ENCODE assay signal across 1 cellular context in genomic region chr20:63863798-63864544, GRCh38.
TF ChIP-seq lines count a peak whose summit lies in the region.

No MANE protein-coding gene starts in this region.

TF ChIP-seq in K562, 482 proteins besides CTCF, POLR2A, EP300 and RAD21 (continued from another document and continues in another):
- TF ChIP-seq GTF3C2 (IDR thresholded peaks at IDR 0.05; ENCODE audit: borderline replicate concordance, extremely low read depth, insufficient read length) (no peak), MTF1 (CRISPR knock-in tag; IDR thresholded peaks at IDR 0.05; ENCODE audit: borderline replicate concordance) (no peak), BCOR (IDR thresholded peaks at IDR 0.05) (no peak; the same call in 1 of the 2 replicates), ELF1 (tag; IDR thresholded peaks at IDR 0.05) (peak; percentile 96), NFIX (CRISPR knock-in tag; IDR thresholded peaks at IDR 0.05; ENCODE audit: low read depth) (no peak), POLR2AphosphoS5 (IDR thresholded peaks at IDR 0.05; ENCODE audit: control insufficient read depth, insufficient read depth, low read depth, low read length) (0 out of 2 replicates have a peak, but pooled peaks have one; percentile 33), PCBP1 (IDR thresholded peaks at IDR 0.05; ENCODE audit: low read depth, low read length, poor library complexity, severe bottlenecking) (no peak), JUN (IDR thresholded peaks at IDR 0.05; ENCODE audit: borderline replicate concordance, low read depth, low read length) (0 out of 2 replicates have a peak, but pooled peaks have one; percentile 4), JUN (CRISPR knock-in tag; IDR thresholded peaks at IDR 0.05; ENCODE audit: borderline replicate concordance) (no peak), NFATC3 (IDR thresholded peaks at IDR 0.05) (no peak), SMAD2 (IDR thresholded peaks at IDR 0.05; ENCODE audit: low read depth, low read length) (no peak), ARNT (IDR thresholded peaks at IDR 0.05) (no peak), ZNF707 (CRISPR knock-in tag; conservative IDR thresholded peaks at IDR 0.05) (no peak), HSF4 (CRISPR knock-in tag; IDR thresholded peaks at IDR 0.05; ENCODE audit: borderline replicate concordance) (no peak), BDP1 (IDR thresholded peaks at IDR 0.05; ENCODE audit: insufficient read depth, insufficient read length) (no peak), ZNF445 (CRISPR knock-in tag; IDR thresholded peaks at IDR 0.05; ENCODE audit: low read depth) (no peak), ZNF551 (CRISPR knock-in tag; IDR thresholded peaks at IDR 0.05) (no peak), MYC (IDR thresholded peaks at IDR 0.05; ENCODE audit: low read depth, low read length) (peak; percentile 88), MYC (CRISPR knock-in tag; IDR thresholded peaks at IDR 0.05; ENCODE audit: borderline replicate concordance, low read depth) (no peak), NRF1 (conservative IDR thresholded peaks at IDR 0.05 in 1 of 2, IDR thresholded peaks at IDR 0.05 in 1 of 2) (peak; percentile 93 to 94), TRIM28 (IDR thresholded peaks at IDR 0.05) (no peak), TFE3 (CRISPR knock-in tag; IDR thresholded peaks at IDR 0.05) (no peak), CBFB (CRISPR knock-in tag; IDR thresholded peaks at IDR 0.05) (no peak; the same call in 1 of the 2 replicates), PBX2 (CRISPR knock-in tag; IDR thresholded peaks at IDR 0.05; ENCODE audit: low read depth) (no peak), PBX2 (tag; conservative IDR thresholded peaks at IDR 0.05; ENCODE audit: low read depth) (no peak), KDM2B (CRISPR knock-in tag; IDR thresholded peaks at IDR 0.05) (no peak; the same call in 1 of the 2 replicates), PTRF (tag; IDR thresholded peaks at IDR 0.05) (no peak), MAFF (IDR thresholded peaks at IDR 0.05; ENCODE audit: low read length) (no peak), SRSF1 (IDR thresholded peaks at IDR 0.05; ENCODE audit: low read depth, low read length) (no peak), ARHGAP35 (IDR thresholded peaks at IDR 0.05; ENCODE audit: partially characterized antibody) (no peak), NCOA2 (IDR thresholded peaks at IDR 0.05; ENCODE audit: partially characterized antibody in 2 of 2) (no peak), ZNF134 (CRISPR knock-in tag; conservative IDR thresholded peaks at IDR 0.05) (no peak), WHSC1 (IDR thresholded peaks at IDR 0.05; ENCODE audit: low read length) (no peak)
- TF ChIP-seq, protein P1, sequence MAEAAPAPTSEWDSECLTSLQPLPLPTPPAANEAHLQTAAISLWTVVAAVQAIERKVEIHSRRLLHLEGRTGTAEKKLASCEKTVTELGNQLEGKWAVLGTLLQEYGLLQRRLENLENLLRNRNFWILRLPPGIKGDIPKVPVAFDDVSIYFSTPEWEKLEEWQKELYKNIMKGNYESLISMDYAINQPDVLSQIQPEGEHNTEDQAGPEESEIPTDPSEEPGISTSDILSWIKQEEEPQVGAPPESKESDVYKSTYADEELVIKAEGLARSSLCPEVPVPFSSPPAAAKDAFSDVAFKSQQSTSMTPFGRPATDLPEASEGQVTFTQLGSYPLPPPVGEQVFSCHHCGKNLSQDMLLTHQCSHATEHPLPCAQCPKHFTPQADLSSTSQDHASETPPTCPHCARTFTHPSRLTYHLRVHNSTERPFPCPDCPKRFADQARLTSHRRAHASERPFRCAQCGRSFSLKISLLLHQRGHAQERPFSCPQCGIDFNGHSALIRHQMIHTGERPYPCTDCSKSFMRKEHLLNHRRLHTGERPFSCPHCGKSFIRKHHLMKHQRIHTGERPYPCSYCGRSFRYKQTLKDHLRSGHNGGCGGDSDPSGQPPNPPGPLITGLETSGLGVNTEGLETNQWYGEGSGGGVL (CRISPR knock-in tag; IDR thresholded peaks at IDR 0.05) = no peak
- TF ChIP-seq, protein P2, sequence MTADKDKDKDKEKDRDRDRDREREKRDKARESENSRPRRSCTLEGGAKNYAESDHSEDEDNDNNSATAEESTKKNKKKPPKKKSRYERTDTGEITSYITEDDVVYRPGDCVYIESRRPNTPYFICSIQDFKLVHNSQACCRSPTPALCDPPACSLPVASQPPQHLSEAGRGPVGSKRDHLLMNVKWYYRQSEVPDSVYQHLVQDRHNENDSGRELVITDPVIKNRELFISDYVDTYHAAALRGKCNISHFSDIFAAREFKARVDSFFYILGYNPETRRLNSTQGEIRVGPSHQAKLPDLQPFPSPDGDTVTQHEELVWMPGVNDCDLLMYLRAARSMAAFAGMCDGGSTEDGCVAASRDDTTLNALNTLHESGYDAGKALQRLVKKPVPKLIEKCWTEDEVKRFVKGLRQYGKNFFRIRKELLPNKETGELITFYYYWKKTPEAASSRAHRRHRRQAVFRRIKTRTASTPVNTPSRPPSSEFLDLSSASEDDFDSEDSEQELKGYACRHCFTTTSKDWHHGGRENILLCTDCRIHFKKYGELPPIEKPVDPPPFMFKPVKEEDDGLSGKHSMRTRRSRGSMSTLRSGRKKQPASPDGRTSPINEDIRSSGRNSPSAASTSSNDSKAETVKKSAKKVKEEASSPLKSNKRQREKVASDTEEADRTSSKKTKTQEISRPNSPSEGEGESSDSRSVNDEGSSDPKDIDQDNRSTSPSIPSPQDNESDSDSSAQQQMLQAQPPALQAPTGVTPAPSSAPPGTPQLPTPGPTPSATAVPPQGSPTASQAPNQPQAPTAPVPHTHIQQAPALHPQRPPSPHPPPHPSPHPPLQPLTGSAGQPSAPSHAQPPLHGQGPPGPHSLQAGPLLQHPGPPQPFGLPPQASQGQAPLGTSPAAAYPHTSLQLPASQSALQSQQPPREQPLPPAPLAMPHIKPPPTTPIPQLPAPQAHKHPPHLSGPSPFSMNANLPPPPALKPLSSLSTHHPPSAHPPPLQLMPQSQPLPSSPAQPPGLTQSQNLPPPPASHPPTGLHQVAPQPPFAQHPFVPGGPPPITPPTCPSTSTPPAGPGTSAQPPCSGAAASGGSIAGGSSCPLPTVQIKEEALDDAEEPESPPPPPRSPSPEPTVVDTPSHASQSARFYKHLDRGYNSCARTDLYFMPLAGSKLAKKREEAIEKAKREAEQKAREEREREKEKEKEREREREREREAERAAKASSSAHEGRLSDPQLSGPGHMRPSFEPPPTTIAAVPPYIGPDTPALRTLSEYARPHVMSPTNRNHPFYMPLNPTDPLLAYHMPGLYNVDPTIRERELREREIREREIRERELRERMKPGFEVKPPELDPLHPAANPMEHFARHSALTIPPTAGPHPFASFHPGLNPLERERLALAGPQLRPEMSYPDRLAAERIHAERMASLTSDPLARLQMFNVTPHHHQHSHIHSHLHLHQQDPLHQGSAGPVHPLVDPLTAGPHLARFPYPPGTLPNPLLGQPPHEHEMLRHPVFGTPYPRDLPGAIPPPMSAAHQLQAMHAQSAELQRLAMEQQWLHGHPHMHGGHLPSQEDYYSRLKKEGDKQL (CRISPR knock-in tag; IDR thresholded peaks at IDR 0.05; ENCODE audit: borderline replicate concordance) = no peak
- TF ChIP-seq, protein P3, sequence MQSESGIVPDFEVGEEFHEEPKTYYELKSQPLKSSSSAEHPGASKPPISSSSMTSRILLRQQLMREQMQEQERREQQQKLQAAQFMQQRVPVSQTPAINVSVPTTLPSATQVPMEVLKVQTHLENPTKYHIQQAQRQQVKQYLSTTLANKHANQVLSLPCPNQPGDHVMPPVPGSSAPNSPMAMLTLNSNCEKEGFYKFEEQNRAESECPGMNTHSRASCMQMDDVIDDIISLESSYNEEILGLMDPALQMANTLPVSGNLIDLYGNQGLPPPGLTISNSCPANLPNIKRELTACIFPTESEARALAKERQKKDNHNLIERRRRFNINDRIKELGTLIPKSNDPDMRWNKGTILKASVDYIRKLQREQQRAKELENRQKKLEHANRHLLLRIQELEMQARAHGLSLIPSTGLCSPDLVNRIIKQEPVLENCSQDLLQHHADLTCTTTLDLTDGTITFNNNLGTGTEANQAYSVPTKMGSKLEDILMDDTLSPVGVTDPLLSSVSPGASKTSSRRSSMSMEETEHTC (IDR thresholded peaks at IDR 0.05) = 0 out of 2 replicates have a peak, but pooled peaks have one; percentile 38
- TF ChIP-seq, protein P4, sequence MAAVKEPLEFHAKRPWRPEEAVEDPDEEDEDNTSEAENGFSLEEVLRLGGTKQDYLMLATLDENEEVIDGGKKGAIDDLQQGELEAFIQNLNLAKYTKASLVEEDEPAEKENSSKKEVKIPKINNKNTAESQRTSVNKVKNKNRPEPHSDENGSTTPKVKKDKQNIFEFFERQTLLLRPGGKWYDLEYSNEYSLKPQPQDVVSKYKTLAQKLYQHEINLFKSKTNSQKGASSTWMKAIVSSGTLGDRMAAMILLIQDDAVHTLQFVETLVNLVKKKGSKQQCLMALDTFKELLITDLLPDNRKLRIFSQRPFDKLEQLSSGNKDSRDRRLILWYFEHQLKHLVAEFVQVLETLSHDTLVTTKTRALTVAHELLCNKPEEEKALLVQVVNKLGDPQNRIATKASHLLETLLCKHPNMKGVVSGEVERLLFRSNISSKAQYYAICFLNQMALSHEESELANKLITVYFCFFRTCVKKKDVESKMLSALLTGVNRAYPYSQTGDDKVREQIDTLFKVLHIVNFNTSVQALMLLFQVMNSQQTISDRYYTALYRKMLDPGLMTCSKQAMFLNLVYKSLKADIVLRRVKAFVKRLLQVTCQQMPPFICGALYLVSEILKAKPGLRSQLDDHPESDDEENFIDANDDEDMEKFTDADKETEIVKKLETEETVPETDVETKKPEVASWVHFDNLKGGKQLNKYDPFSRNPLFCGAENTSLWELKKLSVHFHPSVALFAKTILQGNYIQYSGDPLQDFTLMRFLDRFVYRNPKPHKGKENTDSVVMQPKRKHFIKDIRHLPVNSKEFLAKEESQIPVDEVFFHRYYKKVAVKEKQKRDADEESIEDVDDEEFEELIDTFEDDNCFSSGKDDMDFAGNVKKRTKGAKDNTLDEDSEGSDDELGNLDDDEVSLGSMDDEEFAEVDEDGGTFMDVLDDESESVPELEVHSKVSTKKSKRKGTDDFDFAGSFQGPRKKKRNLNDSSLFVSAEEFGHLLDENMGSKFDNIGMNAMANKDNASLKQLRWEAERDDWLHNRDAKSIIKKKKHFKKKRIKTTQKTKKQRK (IDR thresholded peaks at IDR 0.05; ENCODE audit: borderline replicate concordance, low read depth, low read length) = no peak
- TF ChIP-seq, protein P5, sequence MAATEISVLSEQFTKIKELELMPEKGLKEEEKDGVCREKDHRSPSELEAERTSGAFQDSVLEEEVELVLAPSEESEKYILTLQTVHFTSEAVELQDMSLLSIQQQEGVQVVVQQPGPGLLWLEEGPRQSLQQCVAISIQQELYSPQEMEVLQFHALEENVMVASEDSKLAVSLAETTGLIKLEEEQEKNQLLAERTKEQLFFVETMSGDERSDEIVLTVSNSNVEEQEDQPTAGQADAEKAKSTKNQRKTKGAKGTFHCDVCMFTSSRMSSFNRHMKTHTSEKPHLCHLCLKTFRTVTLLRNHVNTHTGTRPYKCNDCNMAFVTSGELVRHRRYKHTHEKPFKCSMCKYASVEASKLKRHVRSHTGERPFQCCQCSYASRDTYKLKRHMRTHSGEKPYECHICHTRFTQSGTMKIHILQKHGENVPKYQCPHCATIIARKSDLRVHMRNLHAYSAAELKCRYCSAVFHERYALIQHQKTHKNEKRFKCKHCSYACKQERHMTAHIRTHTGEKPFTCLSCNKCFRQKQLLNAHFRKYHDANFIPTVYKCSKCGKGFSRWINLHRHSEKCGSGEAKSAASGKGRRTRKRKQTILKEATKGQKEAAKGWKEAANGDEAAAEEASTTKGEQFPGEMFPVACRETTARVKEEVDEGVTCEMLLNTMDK (IDR thresholded peaks at IDR 0.05; ENCODE audit: borderline replicate concordance, insufficient read depth, low read depth, low read length, poor library complexity, severe bottlenecking) = peak; percentile 38
